ENCODE assay signal across 23 cellular contexts in genomic region chr1:114164840-114165543, GRCh38.
A peak's percentile ranks its signal among the peaks of the same experiment; 100 is the strongest.
DNase-seq lines count a peak whose midpoint lies in the region; ATAC-seq and TF ChIP-seq lines count a peak whose summit lies in the region.
"Had no signal": no experiment of that assay in that cellular context is flagged by ENCODE, and none has a peak within 500 bp of the region (broad histone marks: within the 10 kb centered on the region; RNA-seq: fewer than 3 reads in every experiment).

No MANE protein-coding gene starts in this region.

- no peak overlapping the region for H3K27ac ChIP-seq in WERI-Rb-1
- H3K27ac ChIP-seq: ascending aorta, SK-N-MC, skin epidermis, tibial nerve, VCaP had no signal

- H3K27me3 ChIP-seq in WERI-Rb-1 (ENCODE audit: insufficient read depth, low read depth, severe bottlenecking): no peaks in the 10 kb centered on the region
- H3K27me3 ChIP-seq: ascending aorta, tibial nerve had no signal

- H3K36me3 ChIP-seq in WERI-Rb-1: no peaks in the 10 kb centered on the region
- H3K36me3 ChIP-seq: ascending aorta, tibial nerve had no signal

- ATAC-seq in HG02623 (IDR thresholded peaks at IDR 0.05; ENCODE audit: unreplicated experiment) (peak; percentile 58), HG02840 (IDR thresholded peaks at IDR 0.05; ENCODE audit: low FRiP score, unreplicated experiment) (no peak), HG02571 (IDR thresholded peaks at IDR 0.05; ENCODE audit: unreplicated experiment) (no peak)

- H3K9me3 ChIP-seq in WERI-Rb-1 (ENCODE audit: severe bottlenecking): no peaks in the 10 kb centered on the region
- H3K9me3 ChIP-seq: ascending aorta, tibial nerve had no signal

- in situ Hi-C loops in GM13977 (cut with MboI; ENCODE audit: low pct_unique_long_range_greater_than_20kb, low sequenced_read_pairs, unreplicated experiment): no loop called here

- DNase-seq in GM12864 (ENCODE audit: low read depth) (peak; percentile 10), GM13977 (ENCODE audit: low spot score) (peak; percentile 42), WERI-Rb-1 (peak; percentile 30), iPS-NIHi7 (ENCODE audit: extremely low spot score) (no peak)
- DNase-seq: activated naive CD4-positive, alpha-beta T cell treated with Interleukin-2 at 50 U/mL for 16 hours; activated T-cell treated with anti-CD3 and anti-CD28 coated beads, Interleukin-2, amount 50 U/mL, for 24 hours; CD4-positive, CD25-positive, alpha-beta regulatory T cell; central memory CD4-positive, alpha-beta T cell; DMS 273 treated with DMSO at 0.1 percent for 48 hours; KG1; kidney glomerular epithelial cell; NCI-H1436 treated with DMSO at 0.1 percent for 48 hours; NCI-H510A; RPMI8226; stimulated activated CD4-positive, alpha-beta T cell treated with anti-CD3 and anti-CD28 coated beads, Interleukin-2, amount 100 ng/mL, for 48 hours had no signal

- no peak for TF ChIP-seq CTCF in GM12864 (IDR thresholded peaks at IDR 0.05; ENCODE audit: low read depth, low read length, missing control alignments)
- no peak for TF ChIP-seq CTCF in GM13977 (IDR thresholded peaks at IDR 0.05; ENCODE audit: extremely low read depth, insufficient read depth, missing control alignments)
- no peak for TF ChIP-seq CTCF in WERI-Rb-1 (IDR thresholded peaks at IDR 0.05; ENCODE audit: low read depth, low read length)

- no peak overlapping the region for H3K4me3 ChIP-seq in GM12864 (ENCODE audit: low read depth, low read length)
- no peak overlapping the region for H3K4me3 ChIP-seq in WERI-Rb-1 (ENCODE audit: low read depth, low read length)
- H3K4me3 ChIP-seq: ascending aorta, SK-N-MC, skin epidermis, tibial nerve had no signal
